In the genomic region with DNA sequence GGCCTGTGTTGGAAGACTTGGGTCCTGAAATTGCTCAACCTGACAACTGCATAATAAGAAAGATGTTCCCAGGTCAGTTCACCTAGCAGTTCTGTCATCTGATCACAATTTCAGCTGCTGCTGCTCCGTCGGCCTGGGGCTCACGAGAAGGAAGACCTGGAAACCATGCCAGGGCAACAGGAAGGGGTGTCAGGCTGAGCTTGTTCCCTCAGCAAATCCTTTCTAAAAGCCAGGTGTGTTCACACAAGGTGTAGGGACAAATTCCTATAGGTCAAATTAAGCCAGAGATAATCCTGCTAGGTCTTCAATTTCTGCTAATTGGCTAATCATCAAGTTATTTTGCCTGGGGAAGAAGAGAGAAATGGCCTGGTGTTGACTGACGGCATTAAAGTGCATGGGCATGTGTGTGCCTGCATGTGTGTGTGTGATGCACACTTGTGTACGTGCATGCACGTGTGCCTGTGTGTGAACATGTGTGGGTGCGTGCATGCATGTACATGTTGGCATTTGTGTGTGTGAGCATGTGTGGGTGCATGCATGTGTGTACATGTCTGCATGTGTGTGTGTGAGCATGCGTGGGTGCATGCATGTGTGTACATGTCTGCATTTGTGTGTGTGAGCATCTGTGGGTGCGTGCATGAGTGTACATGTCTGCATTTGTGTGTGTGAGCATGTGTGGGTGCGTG, we compare ENCODE assay signal across 19 cellular contexts.
DNase-seq lines count a peak whose midpoint lies in the region; ATAC-seq, FAIRE-seq and TF ChIP-seq lines count a peak whose summit lies in the region.
"Had no signal": no experiment of that assay in that cellular context is flagged by ENCODE, and none has a peak within 500 bp of the region (broad histone marks: within the 10 kb centered on the region; RNA-seq: fewer than 3 reads in every experiment).

No MANE protein-coding gene starts in this region.

- H3K27me3 ChIP-seq in HepG2 (ENCODE audit: control insufficient read depth in 1 of 2, insufficient read depth in 2 of 2, low read length in 2 of 2) = peaks cover 4 to 53% of the 10 kb centered on the region in 2 experiments; a peak in 4 of 5 replicates
- H3K27me3 ChIP-seq in right lobe of liver = no peaks in the 10 kb centered on the region
- no peaks in the 10 kb centered on the region for H3K27me3 ChIP-seq in bronchial epithelial cell (ENCODE audit: control insufficient read depth, insufficient read depth, low read length)
- H3K27me3 ChIP-seq in trophoblast cell (ENCODE audit: insufficient read depth, low read length) = no peaks in the 10 kb centered on the region
- peaks cover 86% of the 10 kb centered on the region for H3K27me3 ChIP-seq in PC-9 (ENCODE audit: insufficient read depth, low read depth)
- H3K27me3 ChIP-seq: BLaER1 had no signal

- no peak overlapping the region for H4K12ac ChIP-seq in trophoblast cell (ENCODE audit: low read depth, low read length)

- intact Hi-C loops in HepG2 (cut with micrococcal nuclease; ENCODE audit: unreplicated experiment) (no loop called here), right lobe of liver (cut with DNase I) (no loop called here), PC-9 (cut with micrococcal nuclease; ENCODE audit: unreplicated experiment) (no loop called here)

- no peaks in the 10 kb centered on the region for H4K20me1 ChIP-seq in HepG2 (ENCODE audit: insufficient read depth, low read length)
- H4K20me1 ChIP-seq in PC-9 (ENCODE audit: insufficient read depth) = no peaks in the 10 kb centered on the region
- H4K20me1 ChIP-seq: BLaER1 had no signal

- 17% methylated on average over 10 of the region's 10 CpGs for WGBS in HepG2 (ENCODE audit: low lambda C conversion rate)
- 64% methylated on average over 7 of the region's 10 CpGs for WGBS in right lobe of liver (ENCODE audit: insufficient coverage, low coverage, low lambda C conversion rate, missing lambda C conversion rate)
- WGBS in trophoblast cell (ENCODE audit: extremely low coverage, insufficient coverage, insufficient read length) = no CpG with 5 or more reads among the region's 10 CpGs

- TF ChIP-seq RAD21 in HepG2 (CRISPR knock-in tag; IDR thresholded peaks at IDR 0.05) = no peak

- no peak overlapping the region for H2BK120ac ChIP-seq in trophoblast cell (ENCODE audit: insufficient read depth, low read length, poor library complexity)

- ATAC-seq in HepG2 (no peak), right lobe of liver (no peak), GM21529 (IDR thresholded peaks at IDR 0.05; ENCODE audit: unreplicated experiment) (no peak)
- ATAC-seq: GM23338, HCT116 had no signal

- H3K4ac ChIP-seq in trophoblast cell (ENCODE audit: low read depth, low read length) = no peak overlapping the region

- no peak overlapping the region for H3K4me3 ChIP-seq in HepG2 (replicated peaks in 1 of 3; ENCODE audit: insufficient read depth in 1 of 3, low read depth in 2 of 3, low read length in 3 of 3)
- H3K4me3 ChIP-seq in right lobe of liver = no peak overlapping the region
- H3K4me3 ChIP-seq in bronchial epithelial cell (ENCODE audit: low read depth, low read length) = no peak overlapping the region
- peak overlapping the region; percentile 10 for H3K4me3 ChIP-seq in trophoblast cell (ENCODE audit: low read depth, low read length)
- no peak overlapping the region for H3K4me3 ChIP-seq in PC-9
- H3K4me3 ChIP-seq: BLaER1, GM23338 had no signal

- H3K36me3 ChIP-seq in HepG2 (replicated peaks in 1 of 2; ENCODE audit: control insufficient read depth in 1 of 2, insufficient read depth in 2 of 2, low read length in 2 of 2) (no peaks in the 10 kb centered on the region), right lobe of liver (no peaks in the 10 kb centered on the region), bronchial epithelial cell (ENCODE audit: control insufficient read depth, insufficient read depth, low read length) (no peaks in the 10 kb centered on the region), trophoblast cell (ENCODE audit: control insufficient read depth in 1 of 2, insufficient read depth in 2 of 2, low read length in 2 of 2) (no peaks in the 10 kb centered on the region), PC-9 (ENCODE audit: low read depth) (no peaks in the 10 kb centered on the region)
- H3K36me3 ChIP-seq: BLaER1 had no signal

- CTCF ChIA-PET in HepG2 (lab: Yijun Ruan, JAX; ENCODE audit: low intra/inter-chr PET ratio, low total read pairs) = no interaction called here
- CTCF ChIA-PET in PC-9 (lab: Charles Lee) = no interaction called here

- H3K27ac ChIP-seq in HepG2 (ENCODE audit: extremely low read length, insufficient read depth, low read length) (no peak overlapping the region), right lobe of liver (no peak overlapping the region), trophoblast cell (ENCODE audit: low read depth, low read length) (no peak overlapping the region), PC-9 (no peak overlapping the region)
- H3K27ac ChIP-seq: BLaER1 had no signal

- in situ Hi-C loops in HepG2 (cut with HindIII; ENCODE audit: extremely low pct_ligation_motif_present, low pct_unique_long_range_greater_than_20kb) = no loop called here

- H2AFZ ChIP-seq in HepG2 (ENCODE audit: low read length) = no peak overlapping the region
- H2AFZ ChIP-seq in trophoblast cell (ENCODE audit: insufficient read depth, low read length, poor library complexity) = no peak overlapping the region
- H2AFZ ChIP-seq in PC-9 = no peak overlapping the region
- H2AFZ ChIP-seq: GM23338 had no signal

- H2BK5ac ChIP-seq in trophoblast cell (ENCODE audit: low read depth, low read length, poor library complexity) = no peak overlapping the region

- H3K4me2 ChIP-seq in HepG2 (ENCODE audit: low read depth, low read length) = no peak overlapping the region
- H3K4me2 ChIP-seq in trophoblast cell (ENCODE audit: low read length) = no peak overlapping the region
- no peak overlapping the region for H3K4me2 ChIP-seq in PC-9
- H3K4me2 ChIP-seq: GM23338 had no signal

- H3K14ac ChIP-seq in trophoblast cell (ENCODE audit: low read length) = no peak overlapping the region

- TF ChIP-seq EP300 in HepG2 (IDR thresholded peaks at IDR 0.05; ENCODE audit: low read depth in 2 of 2, low read length in 2 of 2) (no peak), HepG2 (CRISPR knock-in tag; IDR thresholded peaks at IDR 0.05; ENCODE audit: borderline replicate concordance) (no peak)

- H3K4me1 ChIP-seq in HepG2 (ENCODE audit: insufficient read depth, low read length) (no peaks in the 10 kb centered on the region), right lobe of liver (no peaks in the 10 kb centered on the region), trophoblast cell (ENCODE audit: control insufficient read depth in 1 of 2, insufficient read depth in 2 of 2, low read length in 2 of 2) (no peaks in the 10 kb centered on the region), PC-9 (replicated peaks; ENCODE audit: insufficient read depth) (no peaks in the 10 kb centered on the region)

- no peak overlapping the region for H3K18ac ChIP-seq in trophoblast cell (ENCODE audit: low read length)

- H3K79me2 ChIP-seq in HepG2 (ENCODE audit: insufficient read depth, low read length) = no peaks in the 10 kb centered on the region
- H3K79me2 ChIP-seq in trophoblast cell (ENCODE audit: control insufficient read depth, insufficient read depth, low read length, poor library complexity) = no peaks in the 10 kb centered on the region
- H3K79me2 ChIP-seq in PC-9 (ENCODE audit: low read depth) = no peaks in the 10 kb centered on the region

- FAIRE-seq in HepG2 (lab: Jason Lieb, UNC) (no peak), bronchial epithelial cell (lab: Jason Lieb, UNC) (peak; percentile 93)
- FAIRE-seq: GM12892, GM18507, H54 had no signal

- H3K9me3 ChIP-seq in HepG2 (ENCODE audit: low read length) (no peaks in the 10 kb centered on the region), right lobe of liver (no peaks in the 10 kb centered on the region), trophoblast cell (ENCODE audit: insufficient read depth, low read depth, low read length) (peaks cover 3% of the 10 kb centered on the region), PC-9 (ENCODE audit: insufficient read depth, low read depth) (no peaks in the 10 kb centered on the region)

- H3K23ac ChIP-seq in trophoblast cell (ENCODE audit: low read length) = peak overlapping the region; percentile 81

- H2BK12ac ChIP-seq in trophoblast cell (ENCODE audit: low read length) = no peak overlapping the region

- no peak for TF ChIP-seq CTCF in HepG2 (CRISPR knock-in tag; IDR thresholded peaks at IDR 0.05)
- TF ChIP-seq CTCF in right lobe of liver (IDR thresholded peaks at IDR 0.05) = no peak
- no peak for TF ChIP-seq CTCF in bronchial epithelial cell (IDR thresholded peaks at IDR 0.05; ENCODE audit: insufficient read depth, low read length, severe bottlenecking)
- no peak for TF ChIP-seq CTCF in PC-9 (conservative IDR thresholded peaks at IDR 0.05)

- TF ChIP-seq POLR2A in HepG2 (IDR thresholded peaks at IDR 0.05; ENCODE audit: insufficient read depth in 1 of 2, low read depth in 2 of 2, low read length in 2 of 2) = no peak
- TF ChIP-seq POLR2A in right lobe of liver (IDR thresholded peaks at IDR 0.05) = no peak

- H2AK5ac ChIP-seq in trophoblast cell (ENCODE audit: low read length) = no peak overlapping the region

- H4K8ac ChIP-seq in trophoblast cell (ENCODE audit: low read depth, low read length) = no peak overlapping the region

- POLR2A ChIA-PET in HepG2 (lab: Yijun Ruan, JAX) (no interaction called here), PC-9 (lab: Charles Lee; ENCODE audit: unreplicated experiment) (no interaction called here)

- H3K9ac ChIP-seq in HepG2 (ENCODE audit: insufficient read depth, low read depth, low read length) = no peak overlapping the region
- no peak overlapping the region for H3K9ac ChIP-seq in trophoblast cell (ENCODE audit: low read length)
- H3K9ac ChIP-seq: BLaER1 had no signal

- DNase-seq in HepG2 (ENCODE audit: low spot score) (no peak), right lobe of liver (no peak), bronchial epithelial cell (ENCODE audit: low read depth) (no peak), trophoblast cell (no peak), NCI-H1092 (lab: John Stamatoyannopoulos, UW) (no peak), PC-9 (no peak)
- DNase-seq: 8988T; CD4-positive, alpha-beta memory T cell; DMS153; DMS79; GDM1; HFFc6 had no signal

- H4K91ac ChIP-seq in trophoblast cell (ENCODE audit: low read depth, low read length) = no peak overlapping the region

- no TSS peak for BruUV-seq in HepG2 (replicated peaks; lab: Mats Ljungman, UMichigan)
- no TSS peak for BruUV-seq in PC-9 (replicated peaks; lab: Mats Ljungman, UMichigan)

- H3F3A ChIP-seq in PC-9 (ENCODE audit: insufficient read depth, low read depth) = no peaks in the 10 kb centered on the region

- no peaks in the 10 kb centered on the region for H3K79me1 ChIP-seq in trophoblast cell (ENCODE audit: low read length)

- H3K9me2 ChIP-seq in PC-9 (ENCODE audit: insufficient read depth) = no peaks in the 10 kb centered on the region

TF ChIP-seq in HepG2, 621 proteins besides CTCF, POLR2A, EP300 and RAD21 (continues in another document):
- TF ChIP-seq TBL1XR1 (IDR thresholded peaks at IDR 0.05; ENCODE audit: borderline replicate concordance, low read length, partially characterized antibody) = no peak
